8 cellular contexts compared by ENCODE assay signal in the genomic region with DNA sequence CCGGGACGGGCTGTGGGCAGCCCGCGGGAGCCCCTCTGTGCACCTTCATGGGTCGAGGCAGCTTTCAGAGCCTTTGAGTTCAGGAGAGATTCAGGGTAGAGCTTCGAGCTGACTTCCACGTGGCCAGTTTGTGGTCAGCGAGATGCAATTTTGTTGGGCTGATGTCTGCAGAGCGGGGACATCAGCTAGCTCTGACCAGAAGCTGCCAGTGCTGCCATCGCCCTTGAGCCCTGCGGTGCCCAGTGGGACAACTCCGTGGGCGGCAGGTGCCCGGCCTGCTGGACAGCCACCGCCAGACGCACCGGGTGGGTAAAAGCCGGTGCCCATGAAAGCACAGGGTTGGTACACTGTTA. TPM values are rescaled to one million over a fixed set of nuclear protein-coding genes. Genes with fewer than 3 reads are reported as not detected.
DNase-seq lines count a peak whose midpoint lies in the region; ATAC-seq and TF ChIP-seq lines count a peak whose summit lies in the region.

No MANE protein-coding gene starts in this region.

- no peak for DNase-seq in activated CD8-positive, alpha-beta memory T cell treated with anti-CD3 and anti-CD28 coated beads, Interleukin-2, amount 10 ng/mL, durations not matched to agents 7 days and 5 days
- DNase-seq in activated CD8-positive, alpha-beta memory T cell treated with anti-CD3 and anti-CD28 coated beads, Interleukin-2, amount 50 U/mL, for 4 hours = no peak
- no peak for DNase-seq in brain microvascular endothelial cell
- peak in 1 of 3 donors; percentile 60 for DNase-seq in right lobe of liver
- DNase-seq in tibial nerve (ENCODE audit: low spot score in 2 of 2) = no peak
- no peak for DNase-seq in NCI-H1048 (lab: John Stamatoyannopoulos, UW)

- no peaks in the 10 kb centered on the region for H3K27me3 Mint-ChIP-seq in activated CD8-positive, alpha-beta memory T cell treated with anti-CD3 and anti-CD28 coated beads, Interleukin-2, amount 10 ng/mL, durations not matched to agents 7 days and 5 days

- in situ Hi-C loops in brain microvascular endothelial cell (cut with HindIII; ENCODE audit: low pct_ligation_motif_present, low sequenced_read_pairs) = no loop called here

- H3K27ac Mint-ChIP-seq in activated CD8-positive, alpha-beta memory T cell treated with anti-CD3 and anti-CD28 coated beads, Interleukin-2, amount 10 ng/mL, durations not matched to agents 7 days and 5 days = peak overlapping the region; percentile 80

- peak overlapping the region; percentile 88 for H3K27ac ChIP-seq in HUES6 (ENCODE audit: low read depth, low read length)
- H3K27ac ChIP-seq in brain microvascular endothelial cell = peak overlapping the region; percentile 82
- peak overlapping the region; percentile 67 to 90 (median 75) for H3K27ac ChIP-seq in right lobe of liver
- H3K27ac ChIP-seq in tibial nerve = peak overlapping the region; percentile 78 to 98 (median 96)

- TF ChIP-seq EP300 in tibial nerve (IDR thresholded peaks at IDR 0.05) = no peak

- TF ChIP-seq POLR2A in right lobe of liver (IDR thresholded peaks at IDR 0.05) (no peak), tibial nerve (IDR thresholded peaks at IDR 0.05) (no peak)

- no peaks in the 10 kb centered on the region for H3K9me3 ChIP-seq in HUES6 (ENCODE audit: control insufficient read depth, insufficient read depth, low read depth, low read length)
- no peaks in the 10 kb centered on the region for H3K9me3 ChIP-seq in right lobe of liver
- H3K9me3 ChIP-seq in tibial nerve = no peaks in the 10 kb centered on the region

- peak overlapping the region; percentile 84 for H3K4me3 ChIP-seq in HUES6 (ENCODE audit: low read depth, low read length)
- peak overlapping the region; percentile 69 for H3K4me3 ChIP-seq in brain microvascular endothelial cell (ENCODE audit: low read depth, low read length)
- peak overlapping the region; percentile 97 to 99 (median 97) for H3K4me3 ChIP-seq in right lobe of liver
- H3K4me3 ChIP-seq in tibial nerve = peak overlapping the region; percentile 72 to 100 (median 100)

- ATAC-seq in activated CD8-positive, alpha-beta memory T cell treated with anti-CD3 and anti-CD28 coated beads, Interleukin-2, amount 10 ng/mL, durations not matched to agents 7 days and 5 days = peak; percentile 3
- peak; percentile 31 to 39 (median 34) for ATAC-seq in right lobe of liver
- ATAC-seq in HG03097 (IDR thresholded peaks at IDR 0.05; ENCODE audit: low FRiP score, unreplicated experiment) = no peak

- H3K4me3 Mint-ChIP-seq in activated CD8-positive, alpha-beta memory T cell treated with anti-CD3 and anti-CD28 coated beads, Interleukin-2, amount 10 ng/mL, durations not matched to agents 7 days and 5 days = peak overlapping the region; percentile 84

- H3K9me3 Mint-ChIP-seq in activated CD8-positive, alpha-beta memory T cell treated with anti-CD3 and anti-CD28 coated beads, Interleukin-2, amount 10 ng/mL, durations not matched to agents 7 days and 5 days (ENCODE audit: low read depth) = no peaks in the 10 kb centered on the region

- WGBS in right lobe of liver (ENCODE audit: insufficient coverage, low coverage, low lambda C conversion rate, missing lambda C conversion rate) = 9% methylated on average over 10 of the region's 18 CpGs
- 5% methylated on average over 16 to 17 of the region's 18 CpGs for WGBS in tibial nerve, 2 donors

- peaks cover 26% of the 10 kb centered on the region for H3K4me1 Mint-ChIP-seq in activated CD8-positive, alpha-beta memory T cell treated with anti-CD3 and anti-CD28 coated beads, Interleukin-2, amount 10 ng/mL, durations not matched to agents 7 days and 5 days

- CTCF ChIA-PET in activated CD8-positive, alpha-beta memory T cell treated with anti-CD3 and anti-CD28 coated beads, Interleukin-2, amount 10 ng/mL, durations not matched to agents 7 days and 5 days (lab: Charles Lee) = interaction anchor here (0.7 to 7.9 kb wide), 10 partner anchors 8 to 170 kb away, joined by 3 to 46 read pairs (median 5); no protein-coding TSS in a partner anchor

- intact Hi-C loops in right lobe of liver (cut with DNase I) = no loop called here

- TF ChIP-seq CTCF in brain microvascular endothelial cell (IDR thresholded peaks at IDR 0.05; ENCODE audit: low read depth, low read length, missing control alignments) = no peak
- TF ChIP-seq CTCF in right lobe of liver (IDR thresholded peaks at IDR 0.05) = no peak
- TF ChIP-seq CTCF in tibial nerve (IDR thresholded peaks at IDR 0.05) = no peak

- peaks cover 2% of the 10 kb centered on the region for H3K36me3 Mint-ChIP-seq in activated CD8-positive, alpha-beta memory T cell treated with anti-CD3 and anti-CD28 coated beads, Interleukin-2, amount 10 ng/mL, durations not matched to agents 7 days and 5 days

- no peaks in the 10 kb centered on the region for H3K27me3 ChIP-seq in HUES6 (ENCODE audit: control insufficient read depth, insufficient read depth, low read length)
- no peaks in the 10 kb centered on the region for H3K27me3 ChIP-seq in brain microvascular endothelial cell (replicated peaks)
- H3K27me3 ChIP-seq in right lobe of liver = no peaks in the 10 kb centered on the region
- no peaks in the 10 kb centered on the region for H3K27me3 ChIP-seq in tibial nerve

- H3K36me3 ChIP-seq in HUES6 (ENCODE audit: control insufficient read depth, insufficient read depth, low read length) (peaks cover 20% of the 10 kb centered on the region), brain microvascular endothelial cell (replicated peaks) (peaks cover 9% of the 10 kb centered on the region), right lobe of liver (no peaks in the 10 kb centered on the region), tibial nerve (peaks cover 0 to 6% (median 0%) of the 10 kb centered on the region in 3 donors)

- H3K9ac ChIP-seq in HUES6 (ENCODE audit: low read length) = peak overlapping the region; percentile 90

- H3K4me1 ChIP-seq in HUES6 (ENCODE audit: control insufficient read depth, insufficient read depth, low read length) (peaks cover 21% of the 10 kb centered on the region), right lobe of liver (peaks cover 0 to 26% (median 5%) of the 10 kb centered on the region in 4 donors), tibial nerve (peaks cover 0 to 33% (median 26%) of the 10 kb centered on the region in 4 donors)

RNA-seq across cellular contexts. Expression of a gene that starts 0.7 kb away (rescaled TPM):
- 100 to 1,000 TPM; 249 to 293 TPM for total RNA-seq in activated CD8-positive, alpha-beta memory T cell treated with anti-CD3 and anti-CD28 coated beads, Interleukin-2, amount 10 ng/mL, durations not matched to agents 7 days and 5 days
- total RNA-seq in right lobe of liver (100 to 1,000 TPM; 102 to 184 (median 150) TPM), tibial nerve (100 to 1,000 TPM; 203 to 323 (median 241) TPM)

RNA-seq across cellular contexts. Expression of a gene that starts 29.3 kb away (rescaled TPM):
- total RNA-seq in activated CD8-positive, alpha-beta memory T cell treated with anti-CD3 and anti-CD28 coated beads, Interleukin-2, amount 10 ng/mL, durations not matched to agents 7 days and 5 days = 10 to 100 TPM; 62.4 to 79.4 TPM
- total RNA-seq in right lobe of liver (10 to 100 TPM; 15.8 to 31.9 (median 27.7) TPM), tibial nerve (10 to 100 TPM; 22.1 to 41.4 (median 27.3) TPM)

RNA-seq across cellular contexts. Expression of a gene that starts 41.9 kb away (rescaled TPM):
- 1 to 10 TPM; 1.3 to 3.7 TPM for total RNA-seq in activated CD8-positive, alpha-beta memory T cell treated with anti-CD3 and anti-CD28 coated beads, Interleukin-2, amount 10 ng/mL, durations not matched to agents 7 days and 5 days
- total RNA-seq in right lobe of liver (not detected), tibial nerve (not detected)

RNA-seq across cellular contexts. Expression of a gene that starts 42.0 kb away (rescaled TPM):
- 10 to 100 TPM; 17.4 to 20.2 TPM for total RNA-seq in activated CD8-positive, alpha-beta memory T cell treated with anti-CD3 and anti-CD28 coated beads, Interleukin-2, amount 10 ng/mL, durations not matched to agents 7 days and 5 days
- 100 to 1,000 TPM in 5 of 6 experiments, 10 to 100 TPM in 1; 95.8 to 184 (median 120) TPM for total RNA-seq in right lobe of liver
- total RNA-seq in tibial nerve = 10 to 100 TPM; 29.1 to 48.0 (median 32.7) TPM

RNA-seq across cellular contexts. Expression of a gene that starts 50.1 kb away (rescaled TPM):
- total RNA-seq in activated CD8-positive, alpha-beta memory T cell treated with anti-CD3 and anti-CD28 coated beads, Interleukin-2, amount 10 ng/mL, durations not matched to agents 7 days and 5 days = 10 to 100 TPM; 49.4 to 54.7 TPM
- total RNA-seq in right lobe of liver (10 to 100 TPM; 20.6 to 40.2 (median 29.9) TPM), tibial nerve (10 to 100 TPM in 2 of 4 donors, 1 to 10 TPM in 2; 8.0 to 17.5 (median 10.0) TPM)
